In genomic region chr3:174951498-174951897, GRCh38 we compare ENCODE assay signal across 18 cellular contexts.
DNase-seq lines count a peak whose midpoint lies in the region; ATAC-seq, FAIRE-seq and TF ChIP-seq lines count a peak whose summit lies in the region.
"Had no signal": no experiment of that assay in that cellular context is flagged by ENCODE, and none has a peak within 500 bp of the region (broad histone marks: within the 10 kb centered on the region; RNA-seq: fewer than 3 reads in every experiment).

No MANE protein-coding gene starts in this region.

- no peak overlapping the region for H2AK5ac ChIP-seq in H1 (ENCODE audit: low read depth, low read length)

- no peak overlapping the region for H3K4ac ChIP-seq in H1 (replicated peaks; ENCODE audit: insufficient read length, low read depth, low read length)

- in situ Hi-C loops in GM23248 (cut with MboI) = no loop called here

- H3F3A ChIP-seq in GM23248 (ENCODE audit: insufficient read depth) (peaks cover 38% of the 10 kb centered on the region), PC-9 (ENCODE audit: insufficient read depth, low read depth) (peaks cover 14% of the 10 kb centered on the region)

- ATAC-seq in GM18858 (IDR thresholded peaks at IDR 0.05; ENCODE audit: unreplicated experiment) (no peak), HG02571 (IDR thresholded peaks at IDR 0.05; ENCODE audit: unreplicated experiment) (no peak)
- ATAC-seq: K562 had no signal

- no peaks in the 10 kb centered on the region for H3K9me2 ChIP-seq in GM23248 (ENCODE audit: insufficient read depth)
- H3K9me2 ChIP-seq in PC-9 (ENCODE audit: insufficient read depth) = no peaks in the 10 kb centered on the region

- H2BK120ac ChIP-seq in H1 (replicated peaks; ENCODE audit: low read depth, low read length) = no peak overlapping the region

- DNase-seq in GM23248 (no peak), PC-9 (no peak), H1 (ENCODE audit: low read depth in 1 of 2, low spot score in 2 of 2) (no peak), NCI-H2227 (lab: John Stamatoyannopoulos, UW; ENCODE audit: unreplicated experiment) (no peak)
- DNase-seq: BE2C; CD4-positive, alpha-beta T cell; H7; NCI-H1436; NCI-H2029; NCI-H2171 treated with DMSO at 0.1 percent for 48 hours; NCI-H510A; NCI-H774; Peyer's patch; Right ventricle myocardium superior had no signal

- H3K23me2 ChIP-seq in H1 (ENCODE audit: low read depth, low read length) = no peaks in the 10 kb centered on the region; the same call in 1 of the 2 replicates

- H4K8ac ChIP-seq in H1 (ENCODE audit: extremely low read depth, insufficient read depth, low read length) = no peak overlapping the region

- no peak overlapping the region for H3K18ac ChIP-seq in H1 (ENCODE audit: extremely low read depth, low read length)

- peak overlapping the region; percentile 55 for H3K4me2 ChIP-seq in GM23248 (ENCODE audit: unreplicated experiment)
- H3K4me2 ChIP-seq in PC-9 = no peak overlapping the region
- no peak overlapping the region for H3K4me2 ChIP-seq in H1 (ENCODE audit: insufficient read depth in 1 of 2, low read depth in 2 of 2, low read length in 2 of 2)
- H3K4me2 ChIP-seq in skeletal muscle satellite cell (ENCODE audit: low read length) = peak overlapping the region; percentile 46

- H3K4me3 ChIP-seq in GM23248 (no peak overlapping the region), PC-9 (no peak overlapping the region), H1 (ENCODE audit: extremely low read depth in 1 of 4, insufficient read depth in 2 of 4, low read depth in 3 of 4, low read length in 4 of 4) (no peak overlapping the region), skeletal muscle satellite cell (ENCODE audit: low read length) (no peak overlapping the region)
- H3K4me3 ChIP-seq: K562, Peyer's patch had no signal

- intact Hi-C loops in PC-9 (cut with micrococcal nuclease; ENCODE audit: unreplicated experiment) = loop anchor here (10.0 kb wide), 4 partner anchors 203 to 827 kb away; no protein-coding TSS in a partner anchor

- no peak overlapping the region for H2BK15ac ChIP-seq in H1 (ENCODE audit: low read length)

- H3K27me3 ChIP-seq in GM23248 (replicated peaks; ENCODE audit: insufficient read depth) (no peaks in the 10 kb centered on the region), PC-9 (ENCODE audit: insufficient read depth, low read depth) (no peaks in the 10 kb centered on the region), H1 (replicated peaks in 1 of 4; ENCODE audit: control insufficient read depth in 3 of 4, extremely low read depth in 1 of 4, insufficient read depth in 3 of 4, low read length in 3 of 4) (no peaks in the 10 kb centered on the region), skeletal muscle satellite cell (ENCODE audit: control insufficient read depth, insufficient read depth, low read length) (no peaks in the 10 kb centered on the region)
- H3K27me3 ChIP-seq: BE2C, Peyer's patch had no signal

- H2BK12ac ChIP-seq in H1 (ENCODE audit: low read depth, low read length) = no peak overlapping the region

- H3K23ac ChIP-seq in H1 (ENCODE audit: insufficient read length) = no peak overlapping the region

- TF ChIP-seq CTCF in PC-9 (conservative IDR thresholded peaks at IDR 0.05) = no peak
- no peak for TF ChIP-seq CTCF in H1 (IDR thresholded peaks at IDR 0.05; ENCODE audit: control extremely low read depth in 1 of 3, insufficient read depth in 1 of 3, low read depth in 1 of 3, low read length in 3 of 3)

- TSS peak; percentile 86 for BruUV-seq in PC-9 (replicated peaks; lab: Mats Ljungman, UMichigan)

- peaks cover 69% of the 10 kb centered on the region for H3K4me1 ChIP-seq in GM23248 (ENCODE audit: insufficient read depth)
- H3K4me1 ChIP-seq in PC-9 (replicated peaks; ENCODE audit: insufficient read depth) = peaks cover 27% of the 10 kb centered on the region
- 0 out of 7 replicates have a peak, but pooled peaks cover 0 to 2% (median 0%) of the 10 kb centered on the region in 4 experiments for H3K4me1 ChIP-seq in H1 (replicated peaks in 1 of 4; ENCODE audit: control insufficient read depth in 3 of 4, insufficient read depth in 4 of 4, low read length in 3 of 4)
- peaks cover 55% of the 10 kb centered on the region for H3K4me1 ChIP-seq in skeletal muscle satellite cell (ENCODE audit: control insufficient read depth, insufficient read depth, low read length)
- H3K4me1 ChIP-seq: Peyer's patch had no signal

- H4K5ac ChIP-seq in H1 (ENCODE audit: insufficient read length, low read depth, low read length) = no peak overlapping the region

- H2AFZ ChIP-seq in GM23248 (no peak overlapping the region), PC-9 (no peak overlapping the region), H1 (ENCODE audit: low read length) (no peak overlapping the region)

- no peak overlapping the region for H4K91ac ChIP-seq in H1 (replicated peaks; ENCODE audit: insufficient read length, low read length)

- no peaks in the 10 kb centered on the region for H3K36me3 ChIP-seq in GM23248 (ENCODE audit: low read depth)
- no peaks in the 10 kb centered on the region for H3K36me3 ChIP-seq in PC-9 (ENCODE audit: low read depth)
- H3K36me3 ChIP-seq in H1 (ENCODE audit: control insufficient read depth in 2 of 4, insufficient read depth in 4 of 4, low read length in 3 of 4) = no peaks in the 10 kb centered on the region; a peak in 1 of 8 replicates
- no peaks in the 10 kb centered on the region for H3K36me3 ChIP-seq in skeletal muscle satellite cell (ENCODE audit: insufficient read depth, low read length)
- H3K36me3 ChIP-seq: BE2C, Peyer's patch had no signal

- no peak overlapping the region for H2BK20ac ChIP-seq in H1 (ENCODE audit: low read length)

- H4K20me1 ChIP-seq in GM23248 (ENCODE audit: insufficient read depth) (no peaks in the 10 kb centered on the region), PC-9 (ENCODE audit: insufficient read depth) (no peaks in the 10 kb centered on the region), H1 (replicated peaks in 1 of 2; ENCODE audit: control insufficient read depth in 1 of 2, insufficient read depth in 2 of 2, low read length in 2 of 2) (no peaks in the 10 kb centered on the region)

- H3K27ac ChIP-seq in GM23248 (peak overlapping the region; percentile 93), PC-9 (peak overlapping the region; percentile 10), H1 (ENCODE audit: low read depth, low read length) (no peak overlapping the region)
- H3K27ac ChIP-seq: Peyer's patch had no signal

- FAIRE-seq in H1 (lab: Jason Lieb, UNC) = no peak
- FAIRE-seq: K562 had no signal

- no peak overlapping the region for H3K9ac ChIP-seq in GM23248
- no peak overlapping the region for H3K9ac ChIP-seq in H1 (replicated peaks in 1 of 4; ENCODE audit: extremely low read depth in 1 of 4, low read depth in 3 of 4, low read length in 3 of 4)
- H3K9ac ChIP-seq in skeletal muscle satellite cell (ENCODE audit: low read depth, low read length) = peak overlapping the region; percentile 69

- H3K79me1 ChIP-seq in H1 (ENCODE audit: low read depth, low read length) = no peaks in the 10 kb centered on the region

- CTCF ChIA-PET in PC-9 (lab: Charles Lee) (no interaction called here), H1 (lab: Charles Lee; ENCODE audit: partially characterized antibody) (no interaction called here)

- no peak for TF ChIP-seq POLR2A in H1 (IDR thresholded peaks at IDR 0.05; ENCODE audit: control extremely low read depth in 1 of 2, low read depth in 2 of 2, low read length in 2 of 2)

- 94 to 99% methylated on average over 2 of the region's 2 CpGs for WGBS in GM23248 (ENCODE audit: low coverage in 1 of 2, low lambda C conversion rate in 2 of 2, missing lambda C conversion rate in 2 of 2), 2 experiments
- WGBS in H1 (ENCODE audit: extremely low coverage in 1 of 2, insufficient coverage in 1 of 2, insufficient read length in 1 of 2, insufficient replicate concordance in 2 of 2, low coverage in 1 of 2, low lambda C conversion rate in 2 of 2, missing lambda C conversion rate in 1 of 2), 2 experiments = 94% methylated on average over 2 of the region's 2 CpGs; no CpG with 5 or more reads in 1 of the 2 experiments

- no peak for TF ChIP-seq RAD21 in H1 (IDR thresholded peaks at IDR 0.05 in 1 of 2, conservative IDR thresholded peaks at IDR 0.05 in 1 of 2; ENCODE audit: low read depth in 2 of 2, low read length in 2 of 2)

- POLR2A ChIA-PET in PC-9 (lab: Charles Lee; ENCODE audit: unreplicated experiment) = no interaction called here
- POLR2A ChIA-PET in H1 (lab: Charles Lee; ENCODE audit: partially characterized antibody) = no interaction called here

- H2BK5ac ChIP-seq in H1 (ENCODE audit: low read depth, low read length) = no peak overlapping the region

- no peaks in the 10 kb centered on the region for H3K79me2 ChIP-seq in GM23248 (ENCODE audit: insufficient read depth)
- no peaks in the 10 kb centered on the region for H3K79me2 ChIP-seq in PC-9 (ENCODE audit: low read depth)
- H3K79me2 ChIP-seq in H1 (ENCODE audit: control insufficient read depth in 1 of 2, insufficient read depth in 2 of 2, low read length in 2 of 2) = no peaks in the 10 kb centered on the region

- H3K9me3 ChIP-seq in GM23248 (ENCODE audit: low read depth) (no peaks in the 10 kb centered on the region), PC-9 (ENCODE audit: insufficient read depth, low read depth) (peaks cover 8% of the 10 kb centered on the region; the same call in 1 of the 2 replicates), H1 (ENCODE audit: insufficient read depth in 2 of 2, low read depth in 1 of 2, low read length in 1 of 2) (no peaks in the 10 kb centered on the region), skeletal muscle satellite cell (replicated peaks; ENCODE audit: low read length) (no peaks in the 10 kb centered on the region)
- H3K9me3 ChIP-seq: BE2C, Peyer's patch had no signal

- no peak overlapping the region for H3K14ac ChIP-seq in H1 (ENCODE audit: insufficient read length)

- no peak overlapping the region for H3K56ac ChIP-seq in H1 (replicated peaks; ENCODE audit: insufficient read length, low read depth, low read length)

- no peak for TF ChIP-seq EP300 in H1 (IDR thresholded peaks at IDR 0.05; ENCODE audit: borderline replicate concordance in 1 of 2, low read depth in 2 of 2, low read length in 2 of 2)

TF ChIP-seq in H1, 55 proteins besides CTCF, POLR2A, EP300 and RAD21:
- TF ChIP-seq GABPA (IDR thresholded peaks at IDR 0.05; ENCODE audit: borderline replicate concordance, insufficient read depth, low read length) = no peak
- peak; percentile 7; the same call in 1 of the 2 replicates for TF ChIP-seq CEBPB (IDR thresholded peaks at IDR 0.05; ENCODE audit: low read depth, low read length)
- TF ChIP-seq E2F6 (IDR thresholded peaks at IDR 0.05) = no peak
- TF ChIP-seq TEAD4 (IDR thresholded peaks at IDR 0.05; ENCODE audit: low read depth, low read length) = no peak
- TF ChIP-seq CBX8 (IDR thresholded peaks at IDR 0.05; ENCODE audit: borderline replicate concordance, low read depth, low read length) = no peak
- TF ChIP-seq RFX5 (IDR thresholded peaks at IDR 0.05; ENCODE audit: borderline replicate concordance, low read depth, low read length) = no peak
- no peak for TF ChIP-seq SRF (IDR thresholded peaks at IDR 0.05; ENCODE audit: low read depth, low read length)
TF ChIP-seq in H1: peak in this region for 1.

Comparison
In these comparisons a context has a peak if more than half of its experiments do, and no peak if none do; other contexts are left out.
1. H3K4me2 ChIP-seq: peak in GM23248 (single experiment) and skeletal muscle satellite cell (single experiment); none in PC-9 (single experiment) and H1 (0 of 2).